1 cellular context compared by ENCODE assay signal in genomic region chr19:49470615-49470978, GRCh38.
TF ChIP-seq lines count a peak whose summit lies in the region.

No MANE protein-coding gene starts in this region.

TF ChIP-seq in GM12878, 131 proteins besides CTCF, POLR2A, EP300 and RAD21:
- TF ChIP-seq RFX5 (IDR thresholded peaks at IDR 0.05; ENCODE audit: low read depth, low read length), result no peak
- no peak for TF ChIP-seq NKRF (conservative IDR thresholded peaks at IDR 0.05)
- TF ChIP-seq CHD2 (IDR thresholded peaks at IDR 0.05; ENCODE audit: borderline replicate concordance, low read depth, low read length), result no peak
- TF ChIP-seq CBFB (IDR thresholded peaks at IDR 0.05; ENCODE audit: low read depth), result no peak
- no peak for TF ChIP-seq SMAD1 (IDR thresholded peaks at IDR 0.05; ENCODE audit: low read depth, partially characterized antibody)
- no peak for TF ChIP-seq KDM1A (IDR thresholded peaks at IDR 0.05; ENCODE audit: borderline replicate concordance)
- TF ChIP-seq KLF5 (IDR thresholded peaks at IDR 0.05; ENCODE audit: partially characterized antibody), result no peak
- TF ChIP-seq MLLT1 (IDR thresholded peaks at IDR 0.05), result no peak
